16 cellular contexts compared by ENCODE assay signal in the genomic region with DNA sequence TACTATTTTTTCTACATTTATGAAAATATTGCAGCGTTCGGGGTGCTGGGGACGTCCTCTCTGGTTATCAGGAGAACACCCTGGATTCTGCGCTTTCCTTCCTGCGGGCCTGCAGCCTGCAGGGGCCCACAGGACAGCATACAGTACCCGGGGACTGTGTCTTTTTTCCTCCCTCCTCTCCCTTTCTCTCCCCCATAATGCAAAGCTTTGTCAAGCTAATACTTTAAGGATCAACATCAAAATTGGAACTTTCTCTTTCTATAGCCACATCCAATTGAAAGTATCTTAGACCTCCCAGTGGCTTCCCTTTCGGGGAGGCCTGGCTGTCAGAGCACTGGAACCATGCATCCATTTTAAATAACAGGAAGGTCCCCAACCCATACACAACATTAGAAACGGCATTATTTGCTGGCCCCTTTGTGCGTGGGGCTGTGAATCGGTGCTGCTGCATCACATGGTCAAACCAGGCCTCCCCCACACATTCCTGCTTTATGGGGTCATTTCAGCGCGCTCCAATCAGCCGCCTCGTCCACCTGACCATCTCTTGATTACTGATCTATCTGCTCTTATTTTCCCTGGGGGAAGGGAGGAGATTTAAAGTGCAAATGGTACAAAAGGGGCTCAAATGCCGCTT.
"Had no signal": no experiment of that assay in that cellular context is flagged by ENCODE, and none has a peak within 500 bp of the region (broad histone marks: within the 10 kb centered on the region; RNA-seq: fewer than 3 reads in every experiment).

No MANE protein-coding gene starts in this region.

- H3K4me1 ChIP-seq: breast epithelium, gastroesophageal sphincter, left ventricle myocardium inferior had no signal

- H3K36me3 ChIP-seq: breast epithelium, gastroesophageal sphincter, left ventricle myocardium inferior, ovary had no signal

- H3K27ac ChIP-seq: breast epithelium, epithelial cell of prostate, gastroesophageal sphincter, left ventricle myocardium inferior, ovary had no signal

- H3K4me3 Mint-ChIP-seq: activated naive CD8-positive, alpha-beta T cell treated with anti-CD3 and anti-CD28 coated beads for 36 hours; activated T-helper 1 cell treated with anti-CD3 and anti-CD28 coated beads, Interleukin-12 subunit alpha, Interleukin-12 subunit beta, Interleukin-2, Interleukin-4 antibody, amounts not matched to agents 30 ng/mL and 10 ng/mL and 1 ng/mL, durations not matched to agents 14 hours and 24 hours and 36 hours; dendritic cell treated with granulocyte-macrophage colony-stimulating factor and Interleukin-4, amounts not matched to agents 40 ng/mL and 50 ng/mL, for 4 days; effector memory CD8-positive, alpha-beta T cell; memory B cell; natural killer cell; stimulated activated effector memory CD8-positive, alpha-beta T cell treated with anti-CD3 and anti-CD28 coated beads, Interleukin-12 subunit alpha, Interleukin-12 subunit beta, amount 100 ng/mL, for 72 hours; T-helper 2 cell treated with Interferon-gamma antibody and Interleukin-4, amounts not matched to agents 5 μg/mL and 100 μg/mL, for 36 hours had no signal

- H3K36me3 Mint-ChIP-seq: activated naive CD8-positive, alpha-beta T cell treated with anti-CD3 and anti-CD28 coated beads for 36 hours; memory B cell; natural killer cell; stimulated activated effector memory CD8-positive, alpha-beta T cell treated with anti-CD3 and anti-CD28 coated beads, Interleukin-12 subunit alpha, Interleukin-12 subunit beta, amount 100 ng/mL, for 72 hours had no signal

- H3K9me3 ChIP-seq: gastroesophageal sphincter, left ventricle myocardium inferior, ovary had no signal

- H3K4me3 ChIP-seq: breast epithelium, gastroesophageal sphincter, left ventricle myocardium inferior, ovary had no signal

- H3K27me3 ChIP-seq: breast epithelium, ovary had no signal

- DNase-seq: activated CD4-positive, CD25-positive, alpha-beta regulatory T cell; activated naive CD8-positive, alpha-beta T cell treated with anti-CD3 and anti-CD28 coated beads for 36 hours; amygdala; effector memory CD8-positive, alpha-beta T cell; left ventricle myocardium inferior; natural killer cell; ovary; SW 1271 had no signal

- H3K9me3 Mint-ChIP-seq: activated naive CD8-positive, alpha-beta T cell treated with anti-CD3 and anti-CD28 coated beads for 36 hours; activated T-helper 1 cell treated with anti-CD3 and anti-CD28 coated beads, Interleukin-12 subunit alpha, Interleukin-12 subunit beta, Interleukin-2, Interleukin-4 antibody, amounts not matched to agents 30 ng/mL and 10 ng/mL and 1 ng/mL, durations not matched to agents 14 hours and 24 hours and 36 hours; dendritic cell treated with granulocyte-macrophage colony-stimulating factor and Interleukin-4, amounts not matched to agents 40 ng/mL and 50 ng/mL, for 4 days; effector memory CD8-positive, alpha-beta T cell; memory B cell; natural killer cell; stimulated activated effector memory CD8-positive, alpha-beta T cell treated with anti-CD3 and anti-CD28 coated beads, Interleukin-12 subunit alpha, Interleukin-12 subunit beta, amount 100 ng/mL, for 72 hours; T-helper 2 cell treated with Interferon-gamma antibody and Interleukin-4, amounts not matched to agents 5 μg/mL and 100 μg/mL, for 36 hours had no signal

- H3K27ac Mint-ChIP-seq: activated naive CD8-positive, alpha-beta T cell treated with anti-CD3 and anti-CD28 coated beads for 36 hours; activated T-helper 1 cell treated with anti-CD3 and anti-CD28 coated beads, Interleukin-12 subunit alpha, Interleukin-12 subunit beta, Interleukin-2, Interleukin-4 antibody, amounts not matched to agents 30 ng/mL and 10 ng/mL and 1 ng/mL, durations not matched to agents 14 hours and 24 hours and 36 hours; dendritic cell treated with granulocyte-macrophage colony-stimulating factor and Interleukin-4, amounts not matched to agents 40 ng/mL and 50 ng/mL, for 4 days; effector memory CD8-positive, alpha-beta T cell; memory B cell; natural killer cell; stimulated activated effector memory CD8-positive, alpha-beta T cell treated with anti-CD3 and anti-CD28 coated beads, Interleukin-12 subunit alpha, Interleukin-12 subunit beta, amount 100 ng/mL, for 72 hours; T-helper 2 cell treated with Interferon-gamma antibody and Interleukin-4, amounts not matched to agents 5 μg/mL and 100 μg/mL, for 36 hours had no signal

- H3K4me1 Mint-ChIP-seq: activated naive CD8-positive, alpha-beta T cell treated with anti-CD3 and anti-CD28 coated beads for 36 hours; memory B cell; natural killer cell; stimulated activated effector memory CD8-positive, alpha-beta T cell treated with anti-CD3 and anti-CD28 coated beads, Interleukin-12 subunit alpha, Interleukin-12 subunit beta, amount 100 ng/mL, for 72 hours had no signal

- H3K27me3 Mint-ChIP-seq: activated naive CD8-positive, alpha-beta T cell treated with anti-CD3 and anti-CD28 coated beads for 36 hours; memory B cell had no signal

- ATAC-seq: effector memory CD8-positive, alpha-beta T cell; gastroesophageal sphincter; natural killer cell; stimulated activated effector memory CD8-positive, alpha-beta T cell treated with anti-CD3 and anti-CD28 coated beads, Interleukin-12 subunit alpha, Interleukin-12 subunit beta, amount 100 ng/mL, for 72 hours had no signal
